Comparison of ENCODE assay signal across 8 cellular contexts in the genomic region with DNA sequence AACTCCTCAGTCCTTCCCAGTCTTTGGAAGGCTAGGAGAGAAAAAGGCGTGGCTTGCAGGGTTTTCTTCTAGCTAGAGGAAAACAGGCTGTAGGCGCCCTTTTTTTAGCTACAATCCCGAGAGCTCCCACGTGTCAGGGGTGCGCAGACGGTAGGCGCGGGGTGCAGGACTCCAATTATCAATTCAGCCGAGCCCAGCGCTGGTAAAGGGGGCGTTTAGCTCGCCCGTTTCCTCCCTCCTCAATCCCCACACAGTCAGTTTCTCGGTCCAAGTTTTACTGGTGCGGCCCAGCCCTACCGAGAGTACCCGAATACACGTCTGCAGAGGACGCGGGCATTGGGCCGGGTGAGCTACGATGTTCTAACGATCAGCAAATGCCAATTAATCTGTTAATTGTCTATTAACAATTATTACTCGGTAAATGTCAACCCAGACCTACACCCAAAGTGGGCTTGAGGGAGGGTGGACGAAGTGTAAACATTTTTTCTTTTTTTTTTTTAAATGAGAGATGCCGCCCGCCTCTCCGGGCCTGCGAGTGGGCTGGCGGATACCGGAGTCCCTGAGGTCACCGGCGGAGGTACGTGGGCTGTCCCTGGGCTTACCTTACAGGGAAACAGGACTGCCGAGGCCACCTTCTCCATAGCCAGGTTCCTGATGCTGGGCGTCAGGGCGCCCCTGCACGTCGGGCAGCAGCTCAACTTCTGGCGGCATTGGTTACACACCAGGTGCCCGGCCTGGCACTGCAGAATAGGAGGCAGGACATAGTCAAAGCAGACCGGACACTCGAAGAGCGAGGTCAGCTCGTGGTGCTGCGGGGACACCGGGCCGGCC. TPM values are rescaled to one million over a fixed set of nuclear protein-coding genes. Genes with fewer than 3 reads are reported as not detected.
DNase-seq lines count a peak whose midpoint lies in the region; ATAC-seq, FAIRE-seq and TF ChIP-seq lines count a peak whose summit lies in the region.

No MANE protein-coding gene starts in this region.

- H3K27ac Mint-ChIP-seq in natural killer cell treated with Interleukin-12 subunit alpha and Interleukin-12 subunit beta and Interleukin-15 and Interleukin-18, amount 100 ng/mL, for 72 hours: peak overlapping the region; percentile 93

- DNase-seq in H54 (ENCODE audit: insufficient read length, low spot score) (peak; percentile 55), NCI-H748 treated with DMSO at 0.1 percent for 48 hours (lab: John Stamatoyannopoulos, UW) (peak; percentile 11), fibroblast of villous mesenchyme (ENCODE audit: low read depth) (peak; percentile 80)
- DNase-seq in activated effector memory CD4-positive, alpha-beta T cell treated with anti-CD3 and anti-CD28 coated beads, Interleukin-2, amount 50 U/mL, for 16 hours: peak; percentile 80
- no peak for DNase-seq in natural killer cell treated with Interleukin-12 subunit alpha and Interleukin-12 subunit beta and Interleukin-15 and Interleukin-18, amount 100 ng/mL, for 72 hours (ENCODE audit: low spot score)

- TF ChIP-seq POLR2A in H54 (IDR thresholded peaks at IDR 0.05; ENCODE audit: low read depth, low read length): 0 out of 2 replicates have a peak, but pooled peaks have one; percentile 18

- peaks cover 45 to 69% of the 10 kb centered on the region in 2 donors for H3K4me1 Mint-ChIP-seq in natural killer cell treated with Interleukin-12 subunit alpha and Interleukin-12 subunit beta and Interleukin-15 and Interleukin-18, amount 100 ng/mL, for 72 hours (ENCODE audit: low read depth in 2 of 2)

- H3K36me3 Mint-ChIP-seq in natural killer cell treated with Interleukin-12 subunit alpha and Interleukin-12 subunit beta and Interleukin-15 and Interleukin-18, amount 100 ng/mL, for 72 hours: peaks cover 9% of the 10 kb centered on the region

- H3K27me3 ChIP-seq in ACC112 (ENCODE audit: insufficient read depth, low read length): no peaks in the 10 kb centered on the region

- TF ChIP-seq CTCF in fibroblast of villous mesenchyme (IDR thresholded peaks at IDR 0.05; ENCODE audit: insufficient read depth, low read depth, low read length): no peak

- H3K9me3 Mint-ChIP-seq in natural killer cell treated with Interleukin-12 subunit alpha and Interleukin-12 subunit beta and Interleukin-15 and Interleukin-18, amount 100 ng/mL, for 72 hours: no peaks in the 10 kb centered on the region

- H3K79me2 ChIP-seq in ACC112 (ENCODE audit: control insufficient read depth, insufficient read depth, low read length, unreplicated experiment): peaks cover 52% of the 10 kb centered on the region

- peak overlapping the region; percentile 94 for H3K27ac ChIP-seq in ACC112 (ENCODE audit: low read depth, low read length)
- H3K27ac ChIP-seq in urinary bladder (ENCODE audit: low read depth): peak overlapping the region; percentile 99

- H3K4me1 ChIP-seq in ACC112 (ENCODE audit: control insufficient read depth, insufficient read depth, low read length, unreplicated experiment): peaks cover 32% of the 10 kb centered on the region
- H3K4me1 ChIP-seq in urinary bladder (ENCODE audit: insufficient read depth): peaks cover 5% of the 10 kb centered on the region

- FAIRE-seq in H54 (lab: Jason Lieb, UNC): no peak

- no peaks in the 10 kb centered on the region for H3K27me3 Mint-ChIP-seq in natural killer cell treated with Interleukin-12 subunit alpha and Interleukin-12 subunit beta and Interleukin-15 and Interleukin-18, amount 100 ng/mL, for 72 hours

- H3K4me3 ChIP-seq in ACC112 (ENCODE audit: low read depth, low read length) (peak overlapping the region; percentile 98), fibroblast of villous mesenchyme (ENCODE audit: low read depth, low read length) (peak overlapping the region; percentile 91), urinary bladder (ENCODE audit: low read depth, low read length) (peak overlapping the region; percentile 98)

- under 1% methylated on average over 48 of the region's 48 CpGs for WGBS in urinary bladder

- H3K36me3 ChIP-seq in ACC112 (ENCODE audit: insufficient read depth, low read length) (peaks cover 5% of the 10 kb centered on the region; the same call in 1 of the 2 replicates), urinary bladder (ENCODE audit: insufficient read depth) (peaks cover 1% of the 10 kb centered on the region)

- H3K4me3 Mint-ChIP-seq in natural killer cell treated with Interleukin-12 subunit alpha and Interleukin-12 subunit beta and Interleukin-15 and Interleukin-18, amount 100 ng/mL, for 72 hours: peak overlapping the region; percentile 93

- H2AFZ ChIP-seq in ACC112 (ENCODE audit: low read length, unreplicated experiment): peak overlapping the region; percentile 65

- no peak for ATAC-seq in natural killer cell treated with Interleukin-12 subunit alpha and Interleukin-12 subunit beta and Interleukin-15 and Interleukin-18, amount 100 ng/mL, for 72 hours
- no peak for ATAC-seq in GM21723 (IDR thresholded peaks at IDR 0.05; ENCODE audit: unreplicated experiment)

RNA-seq across cellular contexts. Expression of gene SIAH2, which starts 0.9 kb away (rescaled TPM):
- 30.2 and 63.8 TPM in 2 replicates for total RNA-seq in fibroblast of villous mesenchyme
- total RNA-seq in natural killer cell treated with Interleukin-12 subunit alpha and Interleukin-12 subunit beta and Interleukin-15 and Interleukin-18, amount 100 ng/mL, for 72 hours: 10 to 100 TPM; 34.9 to 41.4 TPM
- 27.4 TPM for total RNA-seq in urinary bladder
- 28.2 TPM for polyA plus RNA-seq in urinary bladder

RNA-seq across cellular contexts. Expression of gene ERICH6, which starts 58.3 kb away (rescaled TPM):
- total RNA-seq in fibroblast of villous mesenchyme: 0.32 and 0.43 TPM in 2 replicates
- under 1 TPM in 1 of 2 donors, not detected in 1; 0.33 TPM for total RNA-seq in natural killer cell treated with Interleukin-12 subunit alpha and Interleukin-12 subunit beta and Interleukin-15 and Interleukin-18, amount 100 ng/mL, for 72 hours
- 0.21 TPM for total RNA-seq in urinary bladder
- not detected for polyA plus RNA-seq in urinary bladder
